Comparison of ENCODE assay signal across 8 cellular contexts in the genomic region with DNA sequence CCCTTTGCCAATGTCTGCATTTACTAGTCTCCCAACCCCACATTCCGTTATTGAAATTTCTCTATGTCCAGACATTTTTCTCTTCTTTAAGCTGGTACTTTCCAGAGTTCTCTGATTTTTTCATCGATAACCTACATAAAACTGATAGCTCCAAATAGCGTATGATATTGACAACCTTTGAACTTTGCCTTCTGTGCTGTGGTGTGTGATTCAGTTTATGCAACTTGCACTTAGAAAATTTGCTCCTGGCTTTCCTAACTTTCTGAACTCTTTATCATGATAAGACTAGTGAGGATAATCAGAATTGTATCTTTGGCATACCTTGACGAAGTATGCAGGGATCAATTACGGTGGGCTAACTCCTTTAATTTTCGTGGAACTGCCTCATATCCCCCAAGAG.
"Had no signal": no experiment of that assay in that cellular context is flagged by ENCODE, and none has a peak within 500 bp of the region (broad histone marks: within the 10 kb centered on the region; RNA-seq: fewer than 3 reads in every experiment).

No MANE protein-coding gene starts in this region.

- H3K36me3 Mint-ChIP-seq: IgD-negative memory B cell had no signal

- H3K4me1 Mint-ChIP-seq: IgD-negative memory B cell had no signal

- H3K4me2 ChIP-seq: KMS-11 had no signal

- H3K27ac ChIP-seq: HL-60, KMS-11 had no signal

- DNase-seq: IMR-90, KBM-7, KG1 had no signal

- H3K4me3 ChIP-seq: K562 had no signal

- H3K27me3 Mint-ChIP-seq: IgD-negative memory B cell had no signal

- H3K27ac Mint-ChIP-seq: IgD-negative memory B cell had no signal

- H3K4me3 Mint-ChIP-seq: IgD-negative memory B cell had no signal

- H3K9ac ChIP-seq: KMS-11 had no signal

- ATAC-seq: K562 had no signal

- FAIRE-seq: HTR-8/SVneo, K562 had no signal
